8 cellular contexts compared by ENCODE assay signal in genomic region chr1:35268282-35269189, GRCh38. TPM values are rescaled to one million over a fixed set of nuclear protein-coding genes. Genes with fewer than 3 reads are reported as not detected.
DNase-seq lines count a peak whose midpoint lies in the region; ATAC-seq, FAIRE-seq and TF ChIP-seq lines count a peak whose summit lies in the region.

TSS of gene ZMYM4 (plus strand) at chr1:35268709. CDS start at chr1:35269047, 338 bp downstream.

- H3K36me3 ChIP-seq in right atrium auricular region, result no peaks in the 10 kb centered on the region
- H3K36me3 ChIP-seq in psoas muscle (ENCODE audit: insufficient read depth in 1 of 2, low read depth in 1 of 2), result peaks cover 0 to 3% of the 10 kb centered on the region in 2 donors

- FAIRE-seq in urothelium cell line (lab: Jason Lieb, UNC), result no peak

- no peaks in the 10 kb centered on the region for H3K27me3 ChIP-seq in right atrium auricular region
- no peaks in the 10 kb centered on the region for H3K27me3 ChIP-seq in psoas muscle (ENCODE audit: insufficient read depth in 3 of 3, low read length in 2 of 3)

- ATAC-seq in HG02840 (IDR thresholded peaks at IDR 0.05; ENCODE audit: low FRiP score, unreplicated experiment), result peak; percentile 88
- ATAC-seq in psoas muscle, result peak; percentile 98 to 99 (median 98)

- H3K4me1 ChIP-seq in right atrium auricular region, result peaks cover 0 to 26% of the 10 kb centered on the region in 2 donors
- peaks cover 15% of the 10 kb centered on the region for H3K4me1 ChIP-seq in psoas muscle

- H3K9me3 ChIP-seq in right atrium auricular region (no peaks in the 10 kb centered on the region), psoas muscle (no peaks in the 10 kb centered on the region)

- TF ChIP-seq CTCF in GM12875 (IDR thresholded peaks at IDR 0.05; ENCODE audit: borderline replicate concordance, insufficient read depth, low read depth, low read length), result 0 out of 2 replicates have a peak, but pooled peaks have one; percentile 11
- TF ChIP-seq CTCF in right atrium auricular region (IDR thresholded peaks at IDR 0.05), result no peak
- TF ChIP-seq CTCF in psoas muscle (IDR thresholded peaks at IDR 0.05), result no peak

- DNase-seq in NCI-H146 treated with DMSO at 0.1 percent for 48 hours (lab: John Stamatoyannopoulos, UW; ENCODE audit: unreplicated experiment), result peak; percentile 74
- peak; percentile 61 to 98 (median 82) for DNase-seq in T-helper 2 cell
- DNase-seq in right atrium auricular region (ENCODE audit: low spot score), result peak; percentile 89
- peak; percentile 96 to 97 for DNase-seq in psoas muscle
- DNase-seq in urothelium cell line (ENCODE audit: low spot score), result peak; percentile 96

- intact Hi-C loops in psoas muscle (cut with DNase I), result loop anchor here in 1 of 2 donors (5.0 kb wide), 3 partner anchors 54 to 236 kb away; partner anchors contain the start of gene ZMYM6

- peak within 1 kb of the TSS; percentile 66 for H3K4me3 ChIP-seq in GM12875 (ENCODE audit: low read depth, low read length)
- peak within 1 kb of the TSS; percentile 65 to 79 for H3K4me3 ChIP-seq in right atrium auricular region
- peak within 1 kb of the TSS; percentile 89 for H3K4me3 ChIP-seq in psoas muscle

- WGBS in psoas muscle, 3 donors, result 2% methylated on average over 46 to 65 of the region's 65 CpGs

- H3K27ac ChIP-seq in angular gyrus (ENCODE audit: low read depth, low read length) (peak within 1 kb of the TSS; percentile 50), right atrium auricular region (peak within 1 kb of the TSS; percentile 86 to 88), psoas muscle (peak within 1 kb of the TSS; percentile 87)

RNA-seq across cellular contexts. Expression of gene ZMYM4, which starts in this region (rescaled TPM):
- total RNA-seq in right atrium auricular region, result 10 to 100 TPM; 20.2 to 21.1 TPM
- total RNA-seq in psoas muscle, result 10 to 100 TPM; 25.3 to 32.6 (median 26.6) TPM
- polyA plus RNA-seq in psoas muscle, result 10 to 100 TPM in 1 of 3 donors, 1 to 10 TPM in 2; 4.6 to 13.0 (median 4.8) TPM

Comparison
In these comparisons a context has a peak if more than half of its experiments do, and no peak if none do; other contexts are left out.
1. Peak in every context shown above with its lines: DNase-seq, ATAC-seq, H3K4me3 ChIP-seq and H3K27ac ChIP-seq.